Comparison of ENCODE assay signal across 17 cellular contexts in the genomic region with DNA sequence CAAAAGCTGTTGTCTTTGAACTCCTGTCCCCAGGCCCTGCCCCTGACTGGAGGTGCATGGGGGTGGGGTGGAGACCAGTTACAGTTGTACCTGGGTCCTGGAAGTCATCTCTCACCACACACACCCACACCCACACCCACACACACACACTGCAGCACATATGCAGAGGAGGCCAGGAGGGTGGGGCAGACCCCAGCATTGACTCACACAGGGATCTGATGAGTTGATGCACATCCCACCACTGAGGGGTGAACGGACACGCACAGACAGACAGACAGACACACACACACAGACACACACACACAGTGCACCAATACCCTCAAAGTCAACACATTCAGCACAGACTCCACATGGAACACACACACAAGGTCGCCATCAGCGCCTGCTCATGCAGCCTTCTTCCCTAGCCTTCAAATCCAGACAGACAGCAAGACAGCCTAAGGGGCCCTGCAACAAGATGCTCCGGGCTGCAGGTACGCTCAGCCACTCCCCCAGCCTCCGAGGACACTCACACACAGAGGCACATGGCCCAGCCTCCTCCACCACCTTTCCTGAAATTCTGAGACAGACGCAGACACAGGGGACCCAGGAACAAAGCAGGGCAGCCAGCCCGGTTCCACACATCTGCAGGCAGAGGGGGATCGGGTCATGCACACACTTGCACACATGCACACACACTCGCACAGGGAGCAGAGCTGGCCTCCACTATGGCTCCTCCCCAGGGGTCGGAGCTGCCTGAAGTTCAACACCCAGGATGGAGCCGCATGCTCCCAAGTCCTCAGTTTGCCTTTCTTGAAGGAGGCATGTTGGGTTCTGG. TPM values are rescaled to one million over a fixed set of nuclear protein-coding genes. Genes with fewer than 3 reads are reported as not detected.
A peak's percentile ranks its signal among the peaks of the same experiment; 100 is the strongest.
DNase-seq lines count a peak whose midpoint lies in the region; ATAC-seq, FAIRE-seq and TF ChIP-seq lines count a peak whose summit lies in the region.
"Had no signal": no experiment of that assay in that cellular context is flagged by ENCODE, and none has a peak within 500 bp of the region (broad histone marks: within the 10 kb centered on the region; RNA-seq: fewer than 3 reads in every experiment).

No MANE protein-coding gene starts in this region.

- H3K27ac ChIP-seq in WERI-Rb-1 (peak overlapping the region; percentile 80), kidney (ENCODE audit: low read depth in 2 of 2, low read length in 2 of 2) (peak overlapping the region; percentile 55 to 63)

- ATAC-seq in HG02610 (IDR thresholded peaks at IDR 0.05; ENCODE audit: unreplicated experiment): no peak
- ATAC-seq in GM18867 (IDR thresholded peaks at IDR 0.05; ENCODE audit: unreplicated experiment): no peak
- ATAC-seq: GM12878 had no signal

- TF ChIP-seq CTCF in WERI-Rb-1 (IDR thresholded peaks at IDR 0.05; ENCODE audit: low read depth, low read length) (no peak), kidney (IDR thresholded peaks at IDR 0.05; ENCODE audit: borderline replicate concordance, extremely low read depth, insufficient read depth) (no peak)

- H3K9me3 ChIP-seq in WERI-Rb-1 (ENCODE audit: severe bottlenecking) (no peaks in the 10 kb centered on the region), kidney (ENCODE audit: control insufficient read depth in 1 of 2, low read length in 2 of 2) (no peaks in the 10 kb centered on the region)

- H3K27me3 Mint-ChIP-seq in immature natural killer cell (ENCODE audit: low read depth in 3 of 3): peaks cover 14 to 32% (median 18%) of the 10 kb centered on the region in 3 donors

- H3K9ac ChIP-seq in kidney (ENCODE audit: low read length in 2 of 2): no peak overlapping the region

- peak overlapping the region; percentile 6; the same call in 1 of the 2 replicates for H3K4me3 ChIP-seq in WERI-Rb-1 (ENCODE audit: low read depth, low read length)
- no peak overlapping the region for H3K4me3 ChIP-seq in kidney (ENCODE audit: low read length in 2 of 2)
- H3K4me3 ChIP-seq: GM12878 had no signal

- H3K36me3 ChIP-seq in WERI-Rb-1: peaks cover under 1% of the 10 kb centered on the region; the same call in 1 of the 2 replicates
- no peaks in the 10 kb centered on the region for H3K36me3 ChIP-seq in kidney (ENCODE audit: control insufficient read depth in 1 of 2, insufficient read depth in 2 of 2, low read length in 2 of 2)

- DNase-seq in stimulated activated CD4-positive, alpha-beta T cell treated with anti-CD3 and anti-CD28 coated beads, Interleukin-12 subunit alpha, Interleukin-12 subunit beta, amount 100 ng/mL, for 4 hours: peak; percentile 17
- no peak for DNase-seq in stimulated activated CD4-positive, alpha-beta T cell treated with anti-CD3 and anti-CD28 coated beads, Interleukin-2, amount 100 ng/mL, for 48 hours
- DNase-seq in WERI-Rb-1 (no peak), kidney (no peak), immature natural killer cell (no peak)
- peak; percentile 29 for DNase-seq in stimulated activated CD8-positive, alpha-beta memory T cell treated with anti-CD3 and anti-CD28 coated beads, Interleukin-4, amount 100 ng/mL, for 48 hours
- DNase-seq: activated CD4-positive, CD25-positive, alpha-beta regulatory T cell; DND-41; effector CD8-positive, alpha-beta T cell; Kasumi-1; NCI-H1417 treated with DMSO at 0.1 percent for 48 hours had no signal

- H3K27ac Mint-ChIP-seq in immature natural killer cell: no peak overlapping the region
- H3K27ac Mint-ChIP-seq: activated naive CD4-positive, alpha-beta T cell treated with anti-CD3 and anti-CD28 coated beads, Interleukin-2, amount 50 U/mL, for 24 hours; CD14-positive monocyte; memory B cell had no signal

- FAIRE-seq in kidney (lab: Jason Lieb, UNC): no peak
- FAIRE-seq: GM12878 had no signal

- H3K27me3 ChIP-seq in WERI-Rb-1 (ENCODE audit: insufficient read depth, low read depth, severe bottlenecking): no peaks in the 10 kb centered on the region

- no peaks in the 10 kb centered on the region for H3K9me3 Mint-ChIP-seq in immature natural killer cell
- H3K9me3 Mint-ChIP-seq: activated naive CD4-positive, alpha-beta T cell treated with anti-CD3 and anti-CD28 coated beads, Interleukin-2, amount 50 U/mL, for 24 hours; memory B cell had no signal

- no peaks in the 10 kb centered on the region for H3K4me1 Mint-ChIP-seq in immature natural killer cell
- H3K4me1 Mint-ChIP-seq: CD14-positive monocyte had no signal

- peaks cover 0 to 9% of the 10 kb centered on the region in 2 donors for H3K4me1 ChIP-seq in kidney (ENCODE audit: control insufficient read depth in 1 of 2, insufficient read depth in 1 of 2, low read depth in 1 of 2, low read length in 2 of 2)

- no peaks in the 10 kb centered on the region for H3K36me3 Mint-ChIP-seq in immature natural killer cell
- H3K36me3 Mint-ChIP-seq: activated naive CD4-positive, alpha-beta T cell treated with anti-CD3 and anti-CD28 coated beads, Interleukin-2, amount 50 U/mL, for 24 hours; CD14-positive monocyte; memory B cell had no signal

- H3K4me3 Mint-ChIP-seq in immature natural killer cell: no peak overlapping the region
- H3K4me3 Mint-ChIP-seq: activated naive CD4-positive, alpha-beta T cell treated with anti-CD3 and anti-CD28 coated beads, Interleukin-2, amount 50 U/mL, for 24 hours; memory B cell had no signal

- intact Hi-C loops in kidney (cut with DNase I): no loop called here

RNA-seq across cellular contexts. Expression of gene SYT7, which starts 26.5 kb away (rescaled TPM):
- total RNA-seq in kidney: 5.7 TPM
- polyA plus RNA-seq in kidney (ENCODE audit: insufficient read depth, low read depth, low replicate concordance): 6.7 TPM
- polyA plus RNA-seq in immature natural killer cell: not detected
- total RNA-seq: GM12878 had no signal
- polyA plus RNA-seq: CD14-positive monocyte, GM12878 had no signal

RNA-seq across cellular contexts. Expression of gene LRRC10B, which starts 45.8 kb away (rescaled TPM):
- 2.9 TPM for total RNA-seq in kidney
- 1.0 TPM for polyA plus RNA-seq in kidney (ENCODE audit: insufficient read depth, low read depth, low replicate concordance)
- polyA plus RNA-seq in immature natural killer cell: not detected
- total RNA-seq: GM12878 had no signal
- polyA plus RNA-seq: CD14-positive monocyte, GM12878 had no signal

Comparison
In these comparisons a context has a peak if more than half of its experiments do, and no peak if none do; other contexts are left out.
1. DNase-seq: peak in stimulated activated CD4-positive, alpha-beta T cell treated with anti-CD3 and anti-CD28 coated beads, Interleukin-12 subunit alpha, Interleukin-12 subunit beta, amount 100 ng/mL, for 4 hours (single experiment) and stimulated activated CD8-positive, alpha-beta memory T cell treated with anti-CD3 and anti-CD28 coated beads, Interleukin-4, amount 100 ng/mL, for 48 hours (single experiment); none in stimulated activated CD4-positive, alpha-beta T cell treated with anti-CD3 and anti-CD28 coated beads, Interleukin-2, amount 100 ng/mL, for 48 hours (0 of 2), WERI-Rb-1 (single experiment), kidney (single experiment) and immature natural killer cell (0 of 3).